Comparison of ENCODE assay signal across 2 cellular contexts in genomic region chrX:153966283-153966688, GRCh38.
TF ChIP-seq lines count a peak whose summit lies in the region.

No MANE protein-coding gene starts in this region.

TF ChIP-seq in GM12878, 131 proteins besides CTCF, POLR2A, EP300 and RAD21:
- TF ChIP-seq ZNF217 (IDR thresholded peaks at IDR 0.05): no peak
- no peak for TF ChIP-seq SUZ12 (IDR thresholded peaks at IDR 0.05; ENCODE audit: unreplicated experiment)
- TF ChIP-seq, protein P1, sequence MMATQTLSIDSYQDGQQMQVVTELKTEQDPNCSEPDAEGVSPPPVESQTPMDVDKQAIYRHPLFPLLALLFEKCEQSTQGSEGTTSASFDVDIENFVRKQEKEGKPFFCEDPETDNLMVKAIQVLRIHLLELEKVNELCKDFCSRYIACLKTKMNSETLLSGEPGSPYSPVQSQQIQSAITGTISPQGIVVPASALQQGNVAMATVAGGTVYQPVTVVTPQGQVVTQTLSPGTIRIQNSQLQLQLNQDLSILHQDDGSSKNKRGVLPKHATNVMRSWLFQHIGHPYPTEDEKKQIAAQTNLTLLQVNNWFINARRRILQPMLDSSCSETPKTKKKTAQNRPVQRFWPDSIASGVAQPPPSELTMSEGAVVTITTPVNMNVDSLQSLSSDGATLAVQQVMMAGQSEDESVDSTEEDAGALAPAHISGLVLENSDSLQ (IDR thresholded peaks at IDR 0.05): no peak
- TF ChIP-seq, protein P2, sequence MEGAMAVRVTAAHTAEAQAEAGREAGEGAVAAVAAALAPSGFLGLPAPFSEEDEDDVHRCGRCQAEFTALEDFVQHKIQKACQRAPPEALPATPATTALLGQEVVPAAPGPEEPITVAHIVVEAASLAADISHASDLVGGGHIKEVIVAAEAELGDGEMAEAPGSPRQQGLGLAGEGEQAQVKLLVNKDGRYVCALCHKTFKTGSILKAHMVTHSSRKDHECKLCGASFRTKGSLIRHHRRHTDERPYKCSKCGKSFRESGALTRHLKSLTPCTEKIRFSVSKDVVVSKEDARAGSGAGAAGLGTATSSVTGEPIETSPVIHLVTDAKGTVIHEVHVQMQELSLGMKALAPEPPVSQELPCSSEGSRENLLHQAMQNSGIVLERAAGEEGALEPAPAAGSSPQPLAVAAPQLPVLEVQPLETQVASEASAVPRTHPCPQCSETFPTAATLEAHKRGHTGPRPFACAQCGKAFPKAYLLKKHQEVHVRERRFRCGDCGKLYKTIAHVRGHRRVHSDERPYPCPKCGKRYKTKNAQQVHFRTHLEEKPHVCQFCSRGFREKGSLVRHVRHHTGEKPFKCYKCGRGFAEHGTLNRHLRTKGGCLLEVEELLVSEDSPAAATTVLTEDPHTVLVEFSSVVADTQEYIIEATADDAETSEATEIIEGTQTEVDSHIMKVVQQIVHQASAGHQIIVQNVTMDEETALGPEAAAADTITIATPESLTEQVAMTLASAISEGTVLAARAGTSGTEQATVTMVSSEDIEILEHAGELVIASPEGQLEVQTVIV (IDR thresholded peaks at IDR 0.05; ENCODE audit: borderline replicate concordance, partially characterized antibody): no peak
- no peak for TF ChIP-seq ESRRA (IDR thresholded peaks at IDR 0.05; ENCODE audit: low read length)

TF ChIP-seq in SK-N-SH, 30 proteins besides CTCF, POLR2A, EP300 and RAD21:
- TF ChIP-seq TEAD4 (IDR thresholded peaks at IDR 0.05; ENCODE audit: borderline replicate concordance, insufficient read depth) (no peak), NRF1 (IDR thresholded peaks at IDR 0.05; ENCODE audit: low read depth, low read length) (no peak), YY1 (IDR thresholded peaks at IDR 0.05; ENCODE audit: low read depth) (no peak), TAF1 (IDR thresholded peaks at IDR 0.05; ENCODE audit: borderline replicate concordance, low read depth, low read length) (no peak)
- TF ChIP-seq, protein P3, sequence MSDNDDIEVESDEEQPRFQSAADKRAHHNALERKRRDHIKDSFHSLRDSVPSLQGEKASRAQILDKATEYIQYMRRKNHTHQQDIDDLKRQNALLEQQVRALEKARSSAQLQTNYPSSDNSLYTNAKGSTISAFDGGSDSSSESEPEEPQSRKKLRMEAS (IDR thresholded peaks at IDR 0.05; ENCODE audit: low read depth): no peak
- TF ChIP-seq, protein P4, sequence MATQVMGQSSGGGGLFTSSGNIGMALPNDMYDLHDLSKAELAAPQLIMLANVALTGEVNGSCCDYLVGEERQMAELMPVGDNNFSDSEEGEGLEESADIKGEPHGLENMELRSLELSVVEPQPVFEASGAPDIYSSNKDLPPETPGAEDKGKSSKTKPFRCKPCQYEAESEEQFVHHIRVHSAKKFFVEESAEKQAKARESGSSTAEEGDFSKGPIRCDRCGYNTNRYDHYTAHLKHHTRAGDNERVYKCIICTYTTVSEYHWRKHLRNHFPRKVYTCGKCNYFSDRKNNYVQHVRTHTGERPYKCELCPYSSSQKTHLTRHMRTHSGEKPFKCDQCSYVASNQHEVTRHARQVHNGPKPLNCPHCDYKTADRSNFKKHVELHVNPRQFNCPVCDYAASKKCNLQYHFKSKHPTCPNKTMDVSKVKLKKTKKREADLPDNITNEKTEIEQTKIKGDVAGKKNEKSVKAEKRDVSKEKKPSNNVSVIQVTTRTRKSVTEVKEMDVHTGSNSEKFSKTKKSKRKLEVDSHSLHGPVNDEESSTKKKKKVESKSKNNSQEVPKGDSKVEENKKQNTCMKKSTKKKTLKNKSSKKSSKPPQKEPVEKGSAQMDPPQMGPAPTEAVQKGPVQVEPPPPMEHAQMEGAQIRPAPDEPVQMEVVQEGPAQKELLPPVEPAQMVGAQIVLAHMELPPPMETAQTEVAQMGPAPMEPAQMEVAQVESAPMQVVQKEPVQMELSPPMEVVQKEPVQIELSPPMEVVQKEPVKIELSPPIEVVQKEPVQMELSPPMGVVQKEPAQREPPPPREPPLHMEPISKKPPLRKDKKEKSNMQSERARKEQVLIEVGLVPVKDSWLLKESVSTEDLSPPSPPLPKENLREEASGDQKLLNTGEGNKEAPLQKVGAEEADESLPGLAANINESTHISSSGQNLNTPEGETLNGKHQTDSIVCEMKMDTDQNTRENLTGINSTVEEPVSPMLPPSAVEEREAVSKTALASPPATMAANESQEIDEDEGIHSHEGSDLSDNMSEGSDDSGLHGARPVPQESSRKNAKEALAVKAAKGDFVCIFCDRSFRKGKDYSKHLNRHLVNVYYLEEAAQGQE (IDR thresholded peaks at IDR 0.05; ENCODE audit: low read depth, low read length): no peak
